ENCODE assay signal across 36 cellular contexts in genomic region chr22:49042066-49042465, GRCh38.
"Had no signal": no experiment of that assay in that cellular context is flagged by ENCODE, and none has a peak within 500 bp of the region (broad histone marks: within the 10 kb centered on the region; RNA-seq: fewer than 3 reads in every experiment).

No MANE protein-coding gene starts in this region.

- H3K4me1 ChIP-seq: adrenal gland, colonic mucosa, SJCRH30 had no signal

- H3K36me3 Mint-ChIP-seq: activated CD4-positive, alpha-beta memory T cell treated with anti-CD3 and anti-CD28 coated beads for 36 hours; activated CD8-positive, alpha-beta memory T cell treated with anti-CD3 and anti-CD28 coated beads, Interleukin-2, amount 10 ng/mL, durations not matched to agents 7 days and 5 days; activated naive CD8-positive, alpha-beta T cell treated with anti-CD3 and anti-CD28 coated beads for 36 hours; brain had no signal

- ATAC-seq: activated CD8-positive, alpha-beta memory T cell treated with anti-CD3 and anti-CD28 coated beads, Interleukin-2, amount 10 ng/mL, durations not matched to agents 7 days and 5 days; Panc1 had no signal

- H3K27ac Mint-ChIP-seq: activated B cell treated with CpG ODN at 0.5 μM for 24 hours; activated CD4-positive, alpha-beta memory T cell treated with anti-CD3 and anti-CD28 coated beads for 36 hours; activated CD8-positive, alpha-beta memory T cell treated with anti-CD3 and anti-CD28 coated beads, Interleukin-2, amount 10 ng/mL, durations not matched to agents 7 days and 5 days; activated naive CD4-positive, alpha-beta T cell treated with anti-CD3 and anti-CD28 coated beads for 36 hours; activated naive CD8-positive, alpha-beta T cell treated with anti-CD3 and anti-CD28 coated beads for 36 hours had no signal

- H3K4me1 Mint-ChIP-seq: activated B cell treated with CpG ODN at 0.5 μM for 24 hours; activated CD8-positive, alpha-beta memory T cell treated with anti-CD3 and anti-CD28 coated beads, Interleukin-2, amount 10 ng/mL, durations not matched to agents 7 days and 5 days; activated naive CD8-positive, alpha-beta T cell treated with anti-CD3 and anti-CD28 coated beads for 36 hours had no signal

- H3K27me3 ChIP-seq: adrenal gland, colonic mucosa, MG63 had no signal

- H3K9me3 ChIP-seq: adrenal gland, colonic mucosa, MG63, SJCRH30 had no signal

- H3K27ac ChIP-seq: adrenal gland, colonic mucosa, SJCRH30, VCaP had no signal

- H3K4me3 Mint-ChIP-seq: activated B cell treated with CpG ODN at 0.5 μM for 24 hours; activated CD4-positive, alpha-beta memory T cell treated with anti-CD3 and anti-CD28 coated beads for 36 hours; activated CD8-positive, alpha-beta memory T cell treated with anti-CD3 and anti-CD28 coated beads, Interleukin-2, amount 10 ng/mL, durations not matched to agents 7 days and 5 days; activated naive CD4-positive, alpha-beta T cell treated with anti-CD3 and anti-CD28 coated beads for 36 hours; activated naive CD8-positive, alpha-beta T cell treated with anti-CD3 and anti-CD28 coated beads for 36 hours; brain had no signal

- H3K36me3 ChIP-seq: adrenal gland, colonic mucosa, MG63, SJCRH30 had no signal

- H3K4me3 ChIP-seq: adrenal gland, colonic mucosa, MG63, SJCRH30 had no signal

- H3K27me3 Mint-ChIP-seq: activated B cell treated with CpG ODN at 0.5 μM for 24 hours; activated CD8-positive, alpha-beta memory T cell treated with anti-CD3 and anti-CD28 coated beads, Interleukin-2, amount 10 ng/mL, durations not matched to agents 7 days and 5 days had no signal

- DNase-seq: activated B cell treated with CpG ODN at 0.5 μM for 24 hours; activated CD4-positive, alpha-beta memory T cell treated with anti-CD3 and anti-CD28 coated beads for 36 hours; activated CD4-positive, alpha-beta T cell treated with anti-CD3 and anti-CD28 coated beads for 4 hours; activated CD4-positive, alpha-beta T cell treated with anti-CD3 and anti-CD28 coated beads, Interleukin-2, amount 50 U/mL, for 1 hour; activated CD4-positive, CD25-positive, alpha-beta regulatory T cell treated with anti-CD3 and anti-CD28 coated beads, Interleukin-2, amount 50 U/mL, for 72 hours; activated CD8-positive, alpha-beta memory T cell treated with anti-CD3 and anti-CD28 coated beads for 24 hours; activated CD8-positive, alpha-beta memory T cell treated with anti-CD3 and anti-CD28 coated beads, Interleukin-2, amount 10 ng/mL, durations not matched to agents 7 days and 5 days; activated CD8-positive, alpha-beta memory T cell treated with anti-CD3 and anti-CD28 coated beads, Interleukin-2, amount 50 U/mL, for 48 hours; activated gamma-delta T cell; activated naive CD4-positive, alpha-beta T cell treated with anti-CD3 and anti-CD28 coated beads for 36 hours; activated naive CD8-positive, alpha-beta T cell treated with anti-CD3 and anti-CD28 coated beads for 36 hours; activated T-cell treated with anti-CD3 and anti-CD28 coated beads, Interleukin-2, amount 50 U/mL, for 48 hours; adrenal gland; central memory CD4-positive, alpha-beta T cell; colonic mucosa; Kasumi-1; KG1; MG63; NCI-H1092 treated with DMSO at 0.1 percent for 48 hours; NCI-H1417; NCI-H146; NCI-H187; NCI-H2029 treated with DMSO at 0.1 percent for 48 hours; NCI-H2107; NCI-H2171; NCI-H510A; NCI-H526; SHP77; SW 1271; T-helper 1 cell; T-helper 2 cell; T-helper 9 cell had no signal

- H3K9me3 Mint-ChIP-seq: activated B cell treated with CpG ODN at 0.5 μM for 24 hours; activated CD4-positive, alpha-beta memory T cell treated with anti-CD3 and anti-CD28 coated beads for 36 hours; activated naive CD4-positive, alpha-beta T cell treated with anti-CD3 and anti-CD28 coated beads for 36 hours; activated naive CD8-positive, alpha-beta T cell treated with anti-CD3 and anti-CD28 coated beads for 36 hours had no signal
